12 cellular contexts compared by ENCODE assay signal in the genomic region with DNA sequence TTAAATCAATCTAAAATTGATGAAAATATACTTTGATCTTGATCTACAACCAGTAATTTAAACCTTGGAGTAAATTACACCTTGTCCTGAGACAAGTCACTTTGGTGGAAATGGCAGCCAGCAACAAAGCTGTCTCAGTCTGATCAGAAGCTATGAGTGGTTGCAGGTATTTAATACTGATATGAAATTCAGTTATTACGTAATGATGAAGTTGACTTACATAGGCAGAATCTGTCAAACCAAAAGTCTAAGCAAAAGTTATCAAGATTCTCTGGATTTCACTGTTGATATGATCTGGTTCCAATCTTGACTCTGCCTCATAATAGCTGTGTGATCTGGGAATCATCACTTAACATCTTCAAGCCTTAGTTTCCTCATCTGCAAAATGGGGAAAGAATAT. TPM values are rescaled to one million over a fixed set of nuclear protein-coding genes. Genes with fewer than 3 reads are reported as not detected.
"Had no signal": no experiment of that assay in that cellular context is flagged by ENCODE, and none has a peak within 500 bp of the region (broad histone marks: within the 10 kb centered on the region; RNA-seq: fewer than 3 reads in every experiment).

No MANE protein-coding gene starts in this region.

- H3K27ac ChIP-seq: GM23248 had no signal

- H3K4me3 ChIP-seq: GM23248, GM23338, HAP-1 had no signal

- ATAC-seq: HCT116 had no signal

- H2AFZ ChIP-seq: GM23248 had no signal

- H3K9me3 ChIP-seq: HAP-1 had no signal

- H3K9ac ChIP-seq: GM23248 had no signal

- FAIRE-seq: H1, H54 had no signal

- H3K4me2 ChIP-seq: GM23338 had no signal

- H3K36me3 ChIP-seq: HAP-1 had no signal

- DNase-seq: GM23248, GOT3, H7, HCEC 1CT, HFFc6 had no signal

RNA-seq across cellular contexts. Expression of gene GSTA5, which starts 27.6 kb away (rescaled TPM):
- total RNA-seq: GM23248, GM23338, H1, H4, H7, H9, HFFc6 had no signal
- polyA plus RNA-seq: GM23248, GM23338, H1 had no signal

RNA-seq across cellular contexts. Expression of gene GSTA3, which starts 41.3 kb away (rescaled TPM):
- total RNA-seq: GM23248, GM23338, H1, H7, H9, HFFc6 had no signal
- polyA plus RNA-seq: GM23248, GM23338, H1 had no signal
